In genomic region chr1:227731241-227731677, GRCh38 we compare ENCODE assay signal across 16 cellular contexts. TPM values are rescaled to one million over a fixed set of nuclear protein-coding genes. Genes with fewer than 3 reads are reported as not detected.
DNase-seq lines count a peak whose midpoint lies in the region; ATAC-seq and TF ChIP-seq lines count a peak whose summit lies in the region.
"Had no signal": no experiment of that assay in that cellular context is flagged by ENCODE, and none has a peak within 500 bp of the region (broad histone marks: within the 10 kb centered on the region; RNA-seq: fewer than 3 reads in every experiment).

No MANE protein-coding gene starts in this region.

- H3K9me3 Mint-ChIP-seq in activated T-cell treated with anti-CD3 and anti-CD28 coated beads, Interleukin-2, amount 50 U/mL, for 24 hours: no peaks in the 10 kb centered on the region
- H3K9me3 Mint-ChIP-seq in activated T-cell treated with anti-CD3 and anti-CD28 coated beads, Interleukin-2, amount 50 U/mL, for 72 hours: no peaks in the 10 kb centered on the region
- H3K9me3 Mint-ChIP-seq: GM23338 had no signal

- H3K4me3 ChIP-seq in body of pancreas (no peak overlapping the region), right lobe of liver (no peak overlapping the region), stomach smooth muscle (ENCODE audit: low read length in 2 of 2) (no peak overlapping the region)
- H3K4me3 ChIP-seq: GM23338, MG63 had no signal

- peaks cover 62% of the 10 kb centered on the region for H3K4me1 ChIP-seq in body of pancreas
- H3K4me1 ChIP-seq in right lobe of liver: peaks cover 0 to 41% (median 18%) of the 10 kb centered on the region in 4 donors
- H3K4me1 ChIP-seq in stomach smooth muscle (ENCODE audit: control insufficient read depth, insufficient read depth, low read length): peaks cover 56% of the 10 kb centered on the region

- H3K27me3 ChIP-seq in body of pancreas (no peaks in the 10 kb centered on the region), right lobe of liver (no peaks in the 10 kb centered on the region), stomach smooth muscle (ENCODE audit: control insufficient read depth in 1 of 2, insufficient read depth in 2 of 2, low read length in 2 of 2) (no peaks in the 10 kb centered on the region)

- intact Hi-C loops in body of pancreas (cut with DNase I) (no loop called here), right lobe of liver (cut with DNase I) (no loop called here)

- 10 to 73% methylated on average over 2 to 11 of the region's 11 CpGs for WGBS in body of pancreas, 2 donors
- 0% methylated on average over 6 of the region's 11 CpGs for WGBS in right lobe of liver (ENCODE audit: insufficient coverage, low coverage, low lambda C conversion rate, missing lambda C conversion rate)

- H3K27ac Mint-ChIP-seq in activated T-cell treated with anti-CD3 and anti-CD28 coated beads, Interleukin-2, amount 50 U/mL, for 24 hours: peak overlapping the region; percentile 44
- no peak overlapping the region for H3K27ac Mint-ChIP-seq in activated T-cell treated with anti-CD3 and anti-CD28 coated beads, Interleukin-2, amount 50 U/mL, for 72 hours
- H3K27ac Mint-ChIP-seq: GM23338 had no signal

- peak; percentile 30 for DNase-seq in activated T-cell treated with anti-CD3 and anti-CD28 coated beads, Interleukin-2, amount 50 U/mL, for 24 hours
- no peak for DNase-seq in activated T-cell treated with anti-CD3 and anti-CD28 coated beads, Interleukin-2, amount 50 U/mL, for 72 hours
- DNase-seq in body of pancreas (peak in 3 of 4 donors; percentile 37 to 47 (median 41)), right lobe of liver (peak; percentile 74 to 89 (median 89)), middle frontal gyrus (ENCODE audit: extremely low spot score, low spot score) (no peak), 8988T (no peak)
- DNase-seq in stimulated activated CD4-positive, alpha-beta T cell treated with anti-CD3 and anti-CD28 coated beads, Interleukin-15, amount 100 ng/mL, for 24 hours: no peak
- DNase-seq: DMS 273 treated with DMSO at 0.1 percent for 48 hours, MG63, NCI-H1092, NCI-H146, NCI-H2081, NCI-H2227 treated with DMSO at 0.1 percent for 48 hours had no signal

- no peaks in the 10 kb centered on the region for H3K27me3 Mint-ChIP-seq in activated T-cell treated with anti-CD3 and anti-CD28 coated beads, Interleukin-2, amount 50 U/mL, for 24 hours
- H3K27me3 Mint-ChIP-seq in activated T-cell treated with anti-CD3 and anti-CD28 coated beads, Interleukin-2, amount 50 U/mL, for 72 hours (ENCODE audit: low read depth): peaks cover 7% of the 10 kb centered on the region

- no peak for ATAC-seq in activated T-cell treated with anti-CD3 and anti-CD28 coated beads, Interleukin-2, amount 50 U/mL, for 72 hours (replicated peaks in 1 of 2)
- no peak for ATAC-seq in body of pancreas
- peak; percentile 14 to 47 (median 36) for ATAC-seq in right lobe of liver

- H3K36me3 Mint-ChIP-seq in activated T-cell treated with anti-CD3 and anti-CD28 coated beads, Interleukin-2, amount 50 U/mL, for 24 hours (ENCODE audit: low read depth): peaks cover 42% of the 10 kb centered on the region
- peaks cover 1 to 2% of the 10 kb centered on the region in 2 donors for H3K36me3 Mint-ChIP-seq in activated T-cell treated with anti-CD3 and anti-CD28 coated beads, Interleukin-2, amount 50 U/mL, for 72 hours (ENCODE audit: insufficient read depth in 2 of 2)

- peaks cover 46% of the 10 kb centered on the region for H3K4me1 Mint-ChIP-seq in activated T-cell treated with anti-CD3 and anti-CD28 coated beads, Interleukin-2, amount 50 U/mL, for 24 hours (ENCODE audit: low read depth)
- peaks cover 39% of the 10 kb centered on the region for H3K4me1 Mint-ChIP-seq in activated T-cell treated with anti-CD3 and anti-CD28 coated beads, Interleukin-2, amount 50 U/mL, for 72 hours (ENCODE audit: low read depth)

- TF ChIP-seq CTCF in body of pancreas (IDR thresholded peaks at IDR 0.05) (no peak), right lobe of liver (IDR thresholded peaks at IDR 0.05) (no peak)

- no peak overlapping the region for H3K9ac ChIP-seq in stomach smooth muscle (ENCODE audit: low read length in 2 of 2)

- H3K27ac ChIP-seq in body of pancreas (peak overlapping the region in 2 of 4 donors; percentile 17 to 75), right lobe of liver (peak overlapping the region in 2 of 3 donors; percentile 20 to 61), stomach smooth muscle (ENCODE audit: low read length) (peak overlapping the region; percentile 64)
- H3K27ac ChIP-seq: C4-2B had no signal

- H3K4me3 Mint-ChIP-seq in activated T-cell treated with anti-CD3 and anti-CD28 coated beads, Interleukin-2, amount 50 U/mL, for 24 hours: no peak overlapping the region
- no peak overlapping the region for H3K4me3 Mint-ChIP-seq in activated T-cell treated with anti-CD3 and anti-CD28 coated beads, Interleukin-2, amount 50 U/mL, for 72 hours
- H3K4me3 Mint-ChIP-seq: GM23338 had no signal

- H3K9me3 ChIP-seq in body of pancreas (no peaks in the 10 kb centered on the region), right lobe of liver (no peaks in the 10 kb centered on the region), stomach smooth muscle (ENCODE audit: control insufficient read depth in 2 of 2, low read length in 2 of 2) (no peaks in the 10 kb centered on the region)

- TF ChIP-seq POLR2A in body of pancreas (IDR thresholded peaks at IDR 0.05) (no peak), right lobe of liver (IDR thresholded peaks at IDR 0.05) (no peak)

- H3K36me3 ChIP-seq in body of pancreas (replicated peaks in 1 of 2; ENCODE audit: insufficient read depth in 1 of 2, low read depth in 2 of 2) (no peaks in the 10 kb centered on the region), right lobe of liver (peaks cover 0 to 13% (median 3%) of the 10 kb centered on the region in 4 donors), stomach smooth muscle (ENCODE audit: control insufficient read depth in 2 of 2, insufficient read depth in 2 of 2, low read length in 2 of 2) (peaks cover 15 to 16% of the 10 kb centered on the region in 2 donors)

RNA-seq across cellular contexts. Expression of gene JMJD4, which starts 3.8 kb away (rescaled TPM):
- total RNA-seq in activated T-cell treated with anti-CD3 and anti-CD28 coated beads, Interleukin-2, amount 50 U/mL, for 72 hours: 10 to 100 TPM in 1 of 2 donors, 1 to 10 TPM in 1; 8.7 to 11.1 TPM
- total RNA-seq in body of pancreas (10 to 100 TPM; 13.2 to 15.3 TPM), right lobe of liver (10 to 100 TPM in 2 of 6 experiments, 1 to 10 TPM in 4; 7.2 to 17.7 (median 9.5) TPM)

RNA-seq across cellular contexts. Expression of gene SNAP47, which starts 4.0 kb away (rescaled TPM):
- 10 to 100 TPM; 34.0 to 35.3 TPM for total RNA-seq in activated T-cell treated with anti-CD3 and anti-CD28 coated beads, Interleukin-2, amount 50 U/mL, for 72 hours
- total RNA-seq in body of pancreas (10 to 100 TPM; 35.5 to 49.4 TPM), right lobe of liver (10 to 100 TPM; 15.2 to 32.5 (median 24.8) TPM)

Comparison
In these comparisons a context has a peak if more than half of its experiments do, and no peak if none do; other contexts are left out.
1. DNase-seq: peak in activated T-cell treated with anti-CD3 and anti-CD28 coated beads, Interleukin-2, amount 50 U/mL, for 24 hours (single experiment), body of pancreas (3 of 4) and right lobe of liver (3 of 3); none in activated T-cell treated with anti-CD3 and anti-CD28 coated beads, Interleukin-2, amount 50 U/mL, for 72 hours (0 of 2), stimulated activated CD4-positive, alpha-beta T cell treated with anti-CD3 and anti-CD28 coated beads, Interleukin-15, amount 100 ng/mL, for 24 hours (single experiment), middle frontal gyrus (single experiment) and 8988T (single experiment).
2. ATAC-seq: peak in right lobe of liver (4 of 4); none in activated T-cell treated with anti-CD3 and anti-CD28 coated beads, Interleukin-2, amount 50 U/mL, for 72 hours (0 of 2) and body of pancreas (single experiment).